25 cellular contexts compared by ENCODE assay signal in genomic region chr11:97815667-97816066, GRCh38.
"Had no signal": no experiment of that assay in that cellular context is flagged by ENCODE, and none has a peak within 500 bp of the region (broad histone marks: within the 10 kb centered on the region; RNA-seq: fewer than 3 reads in every experiment).

No MANE protein-coding gene starts in this region.

- ATAC-seq: activated CD4-positive, alpha-beta T cell treated with anti-CD3 and anti-CD28 coated beads for 36 hours; activated CD8-positive, alpha-beta memory T cell treated with anti-CD3 and anti-CD28 coated beads, Interleukin-2, amount 10 ng/mL, durations not matched to agents 7 days and 5 days; activated CD8-positive, alpha-beta T cell treated with anti-CD3 and anti-CD28 coated beads, Interleukin-2, amount 10 ng/mL, durations not matched to agents 7 days and 5 days; activated T-cell treated with anti-CD3 and anti-CD28 coated beads, Interleukin-2, amount 50 U/mL, for 72 hours; foreskin keratinocyte; heart right ventricle; left ventricle myocardium superior; mucosa of descending colon; right lobe of liver; stimulated activated effector memory CD8-positive, alpha-beta T cell treated with anti-CD3 and anti-CD28 coated beads, Interleukin-12 subunit alpha, Interleukin-12 subunit beta, amount 100 ng/mL, for 72 hours had no signal

- DNase-seq: activated CD4-positive, alpha-beta T cell treated with anti-CD3 and anti-CD28 coated beads for 36 hours; activated CD4-positive, CD25-positive, alpha-beta regulatory T cell; activated CD8-positive, alpha-beta memory T cell treated with anti-CD3 and anti-CD28 coated beads, Interleukin-2, amount 10 ng/mL, durations not matched to agents 7 days and 5 days; activated CD8-positive, alpha-beta T cell treated with anti-CD3 and anti-CD28 coated beads, Interleukin-2, amount 10 ng/mL, durations not matched to agents 7 days and 5 days; activated effector memory CD4-positive, alpha-beta T cell treated with Interleukin-2 at 50 U/mL for 16 hours; activated naive CD4-positive, alpha-beta T cell treated with Interleukin-2 at 50 U/mL for 16 hours; activated T-cell treated with anti-CD3 and anti-CD28 coated beads, Interleukin-2, amount 50 U/mL, for 72 hours; adrenal gland; central memory CD4-positive, alpha-beta T cell; effector CD8-positive, alpha-beta T cell; foreskin keratinocyte; heart right ventricle; islet precursor cell; left ventricle myocardium superior; mucosa of descending colon; nephron progenitor cell; ovary; right lobe of liver; stimulated activated CD4-positive, alpha-beta T cell treated with anti-CD3 and anti-CD28 coated beads, Interleukin-12 subunit alpha, Interleukin-12 subunit beta, amount 100 ng/mL, for 4 hours; stimulated activated CD4-positive, alpha-beta T cell treated with anti-CD3 and anti-CD28 coated beads, Interleukin-4, amount 100 ng/mL, for 24 hours; T-helper 2 cell; uterus had no signal

- H3K4me3 ChIP-seq: adrenal gland, ascending aorta, heart right ventricle, mucosa of descending colon, ovary, right lobe of liver, thoracic aorta, uterus had no signal
